17 cellular contexts compared by ENCODE assay signal in genomic region chr2:47737191-47737975, GRCh38.
"Had no signal": no experiment of that assay in that cellular context is flagged by ENCODE, and none has a peak within 500 bp of the region (broad histone marks: within the 10 kb centered on the region; RNA-seq: fewer than 3 reads in every experiment).

No MANE protein-coding gene starts in this region.

- H3K27me3 ChIP-seq: body of pancreas, sigmoid colon had no signal

- H3K36me3 ChIP-seq: left ventricle myocardium inferior, prostate gland, sigmoid colon had no signal

- DNase-seq: activated CD4-positive, alpha-beta T cell treated with anti-CD3 and anti-CD28 coated beads for 48 hours; activated CD8-positive, alpha-beta memory T cell treated with anti-CD3 and anti-CD28 coated beads for 24 hours; activated naive CD4-positive, alpha-beta T cell treated with anti-CD3 and anti-CD28 coated beads for 36 hours; body of pancreas; cerebellar nuclear complex; dermis blood vessel endothelial cell; foreskin melanocyte; head of caudate nucleus; left ventricle myocardium inferior; mesendoderm; occipital lobe; sigmoid colon; stimulated activated CD4-positive, alpha-beta T cell treated with anti-CD3 and anti-CD28 coated beads, Interleukin-2, amount 100 ng/mL, for 48 hours had no signal

- H3K9me3 ChIP-seq: body of pancreas, left ventricle myocardium inferior, prostate gland, sigmoid colon had no signal

- FAIRE-seq: islet of Langerhans had no signal

- H3K4me3 ChIP-seq: body of pancreas, left ventricle myocardium inferior, prostate gland, sigmoid colon had no signal

- H3K4me1 ChIP-seq: body of pancreas, left ventricle myocardium inferior, prostate gland, sigmoid colon had no signal

- H3K27ac ChIP-seq: body of pancreas, left ventricle myocardium inferior, prostate gland, sigmoid colon had no signal

- ATAC-seq: body of pancreas, esophagus mucosa, WTC11 had no signal
